Comparison of ENCODE assay signal across 8 cellular contexts in the genomic region with DNA sequence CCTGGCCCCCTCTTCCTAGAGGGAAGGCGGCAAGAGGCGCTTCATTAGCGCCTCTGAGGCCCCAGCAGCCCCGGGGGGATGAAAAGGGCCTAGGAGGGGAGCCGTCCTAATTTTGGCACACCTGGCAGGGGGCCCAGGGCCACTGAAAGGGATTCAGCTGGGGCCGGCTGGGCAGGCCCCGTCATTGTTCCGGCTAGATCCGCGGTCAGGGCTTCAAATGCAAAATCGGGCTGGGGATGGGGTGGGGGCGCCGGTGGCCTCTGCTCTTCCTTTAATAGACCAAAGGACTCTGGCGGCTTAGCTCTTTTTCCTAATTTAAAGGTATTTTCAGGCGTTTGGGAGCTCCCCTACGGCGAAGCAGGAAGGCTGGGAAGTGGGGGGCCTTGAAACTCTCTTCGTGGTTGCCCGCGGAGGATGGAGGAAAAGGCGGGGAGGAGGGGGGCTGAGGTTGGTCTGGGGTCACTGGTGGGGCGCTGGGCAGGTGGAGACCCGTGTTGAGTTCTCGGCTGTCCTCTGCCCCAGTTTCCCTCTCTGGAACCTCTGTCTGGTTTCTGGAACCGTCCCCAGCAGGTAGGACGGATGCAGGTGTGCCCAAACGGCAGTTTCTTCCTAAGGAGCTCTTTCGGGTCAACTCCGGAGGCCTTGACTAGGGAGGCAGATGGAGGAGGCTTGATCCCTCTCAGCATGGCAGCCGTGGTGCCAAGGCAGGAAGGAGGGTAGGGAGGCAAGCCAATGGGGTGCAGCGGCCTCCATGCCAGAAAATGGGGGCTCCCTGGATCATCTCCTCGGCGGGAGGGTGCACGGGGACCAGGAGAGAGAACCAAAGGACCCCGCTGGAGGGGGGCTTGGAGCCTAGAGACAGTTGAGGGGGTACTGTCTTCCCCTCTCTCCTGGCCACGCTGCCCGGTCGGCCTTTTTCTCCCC. TPM values are rescaled to one million over a fixed set of nuclear protein-coding genes. Genes with fewer than 3 reads are reported as not detected.
A peak's percentile ranks its signal among the peaks of the same experiment; 100 is the strongest.
DNase-seq lines count a peak whose midpoint lies in the region; ATAC-seq and TF ChIP-seq lines count a peak whose summit lies in the region.
"Not testable (repeated sequence)": the region's sequence is repeated elsewhere in the genome, so short reads cannot be mapped to it uniquely, and the experiment has no call there.

No MANE protein-coding gene starts in this region.

- H4K20me1 ChIP-seq in BLaER1; HCT116 (ENCODE audit: insufficient read depth): not testable (repeated sequence)

- peak overlapping the region; percentile 69 for H3K4me3 Mint-ChIP-seq in activated T-helper 1 cell treated with anti-CD3 and anti-CD28 coated beads, Interleukin-12 subunit alpha, Interleukin-12 subunit beta, Interleukin-2, Interleukin-4 antibody, amounts not matched to agents 30 ng/mL and 10 ng/mL and 1 ng/mL, durations not matched to agents 14 hours and 24 hours and 36 hours
- peak overlapping the region; percentile 57 for H3K4me3 Mint-ChIP-seq in natural killer cell treated with Interleukin-12 subunit alpha and Interleukin-12 subunit beta and Interleukin-15 and Interleukin-18, amount 100 ng/mL, for 72 hours

- ATAC-seq in HCT116: peak; percentile 56
- peak; percentile 25 to 47 for ATAC-seq in natural killer cell treated with Interleukin-12 subunit alpha and Interleukin-12 subunit beta and Interleukin-15 and Interleukin-18, amount 100 ng/mL, for 72 hours

- not testable (repeated sequence) for DNase-seq in HCT116 (ENCODE audit: low read depth, low spot score); activated T-helper 1 cell treated with anti-CD3 and anti-CD28 coated beads, Interleukin-12 subunit alpha, Interleukin-12 subunit beta, Interleukin-2, Interleukin-4 antibody, amounts not matched to agents 30 ng/mL and 10 ng/mL and 1 ng/mL, durations not matched to agents 14 hours and 24 hours and 36 hours (ENCODE audit: low spot score); natural killer cell treated with Interleukin-12 subunit alpha and Interleukin-12 subunit beta and Interleukin-15 and Interleukin-18, amount 100 ng/mL, for 72 hours (ENCODE audit: low spot score)
- DNase-seq in RPMI8226 (peak; percentile 82), dorsolateral prefrontal cortex (peak in 5 of 10 donors; percentile 19 to 47 (median 42)), iPS DF 19.7 (ENCODE audit: low read depth, low spot score) (peak; percentile 84)
- DNase-seq in stimulated activated CD4-positive, alpha-beta T cell treated with anti-CD3 and anti-CD28 coated beads, Interleukin-15, amount 100 ng/mL, for 24 hours: peak; percentile 7

- H3K4me3 ChIP-seq in BLaER1 (peak overlapping the region; percentile 57), HCT116 (replicated peaks in 1 of 2; ENCODE audit: low read depth in 1 of 2, low read length in 2 of 2) (peak overlapping the region; percentile 43 to 54), dorsolateral prefrontal cortex (peak overlapping the region; percentile 13 to 80 (median 67))

- not testable (repeated sequence) for H3K9me3 ChIP-seq in BLaER1; HCT116 (ENCODE audit: control insufficient read depth in 1 of 2, insufficient read depth in 1 of 2, low read depth in 1 of 2, low read length in 2 of 2)

- not testable (repeated sequence) for H3K36me3 ChIP-seq in BLaER1; HCT116 (ENCODE audit: control insufficient read depth in 1 of 2, insufficient read depth in 2 of 2, low read length in 2 of 2)

- H3K4me2 ChIP-seq in BLaER1 (peak overlapping the region; percentile 83), HCT116 (ENCODE audit: low read length) (peak overlapping the region; percentile 75)

- TF ChIP-seq CTCF in HCT116 (IDR thresholded peaks at IDR 0.05 in 2 of 3, conservative IDR thresholded peaks at IDR 0.05 in 1 of 3; ENCODE audit: borderline replicate concordance in 1 of 3, insufficient read depth in 1 of 3, low read depth in 2 of 3, low read length in 2 of 3); dorsolateral prefrontal cortex (IDR thresholded peaks at IDR 0.05 in 54 of 56, conservative IDR thresholded peaks at IDR 0.05 in 2 of 56; ENCODE audit: low read depth in 1 of 56, partially characterized antibody in 56 of 56): not testable (repeated sequence)

- POLR2A ChIA-PET in HCT116 (lab: Charles Lee): interaction anchor here (0.7 to 1.2 kb wide), 4 partner anchors 9 to 264 kb away, joined by 3 read pairs; no protein-coding TSS in a partner anchor

- not testable (repeated sequence) for H3K4me1 Mint-ChIP-seq in activated T-helper 1 cell treated with anti-CD3 and anti-CD28 coated beads, Interleukin-12 subunit alpha, Interleukin-12 subunit beta, Interleukin-2, Interleukin-4 antibody, amounts not matched to agents 30 ng/mL and 10 ng/mL and 1 ng/mL, durations not matched to agents 14 hours and 24 hours and 36 hours (ENCODE audit: low read depth)
- peaks cover 9 to 11% of the 10 kb centered on the region in 2 donors for H3K4me1 Mint-ChIP-seq in natural killer cell treated with Interleukin-12 subunit alpha and Interleukin-12 subunit beta and Interleukin-15 and Interleukin-18, amount 100 ng/mL, for 72 hours (ENCODE audit: low read depth in 2 of 2)

- peak overlapping the region; percentile 82 for H3K27ac Mint-ChIP-seq in activated T-helper 1 cell treated with anti-CD3 and anti-CD28 coated beads, Interleukin-12 subunit alpha, Interleukin-12 subunit beta, Interleukin-2, Interleukin-4 antibody, amounts not matched to agents 30 ng/mL and 10 ng/mL and 1 ng/mL, durations not matched to agents 14 hours and 24 hours and 36 hours
- peak overlapping the region; percentile 53 to 71 for H3K27ac Mint-ChIP-seq in natural killer cell treated with Interleukin-12 subunit alpha and Interleukin-12 subunit beta and Interleukin-15 and Interleukin-18, amount 100 ng/mL, for 72 hours

- H3K9ac ChIP-seq in BLaER1 (peak overlapping the region; percentile 73), HCT116 (ENCODE audit: low read length) (peak overlapping the region; percentile 56)

- not testable (repeated sequence) for H3K36me3 Mint-ChIP-seq in activated T-helper 1 cell treated with anti-CD3 and anti-CD28 coated beads, Interleukin-12 subunit alpha, Interleukin-12 subunit beta, Interleukin-2, Interleukin-4 antibody, amounts not matched to agents 30 ng/mL and 10 ng/mL and 1 ng/mL, durations not matched to agents 14 hours and 24 hours and 36 hours (ENCODE audit: low read depth); natural killer cell treated with Interleukin-12 subunit alpha and Interleukin-12 subunit beta and Interleukin-15 and Interleukin-18, amount 100 ng/mL, for 72 hours

- peak overlapping the region; percentile 90 for H2AFZ ChIP-seq in HCT116 (ENCODE audit: low read depth, low read length, poor library complexity, severe bottlenecking)

- TSS peak; percentile 79 for BruUV-seq in HCT116 (replicated peaks; lab: Mats Ljungman, UMichigan)

- intact Hi-C loops in HCT116 (cut with micrococcal nuclease); activated T-helper 1 cell treated with anti-CD3 and anti-CD28 coated beads, Interleukin-12 subunit alpha, Interleukin-12 subunit beta, Interleukin-2, Interleukin-4 antibody, amounts not matched to agents 30 ng/mL and 10 ng/mL and 1 ng/mL, durations not matched to agents 14 hours and 24 hours and 36 hours (cut with micrococcal nuclease): not testable (repeated sequence)
- intact Hi-C loops in dorsolateral prefrontal cortex (cut with DNase I): loop anchor here in 1 of 2 donors (5.0 kb wide), 1 partner anchor 41 kb away; the partner anchor contains the start of gene ADGRL1

- peaks cover 34% of the 10 kb centered on the region for H3K4me1 ChIP-seq in BLaER1
- H3K4me1 ChIP-seq in HCT116 (ENCODE audit: control insufficient read depth in 1 of 2, insufficient read depth in 2 of 2, low read length in 2 of 2): peaks cover 6 to 17% of the 10 kb centered on the region in 2 experiments; a peak in 3 of 4 replicates

- RAD21 ChIA-PET in HCT116 (lab: Charles Lee; ENCODE audit: low non-redundant PET in 1 of 2, low total read pairs in 2 of 2, uncharacterized antibody in 2 of 2, unreplicated experiment in 2 of 2): not testable (repeated sequence)

- TF ChIP-seq RAD21 in HCT116 (IDR thresholded peaks at IDR 0.05; ENCODE audit: low read depth): not testable (repeated sequence)

- CTCF ChIA-PET in HCT116 (lab: Charles Lee): interaction anchor here (0.8 to 0.9 kb wide), 2 partner anchors 27 to 158 kb away, joined by 4 read pairs; no protein-coding TSS in a partner anchor

- H3K9me3 Mint-ChIP-seq in activated T-helper 1 cell treated with anti-CD3 and anti-CD28 coated beads, Interleukin-12 subunit alpha, Interleukin-12 subunit beta, Interleukin-2, Interleukin-4 antibody, amounts not matched to agents 30 ng/mL and 10 ng/mL and 1 ng/mL, durations not matched to agents 14 hours and 24 hours and 36 hours; natural killer cell treated with Interleukin-12 subunit alpha and Interleukin-12 subunit beta and Interleukin-15 and Interleukin-18, amount 100 ng/mL, for 72 hours: not testable (repeated sequence)

- not testable (repeated sequence) for H3K9me2 ChIP-seq in HCT116 (ENCODE audit: insufficient read depth)

- H3K27ac ChIP-seq in BLaER1 (peak overlapping the region; percentile 87), HCT116 (ENCODE audit: low read depth, low read length) (peak overlapping the region; percentile 72), dorsolateral prefrontal cortex (peak overlapping the region in 57 of 59 donors; percentile 24 to 96 (median 81))

- H3K27me3 Mint-ChIP-seq in activated T-helper 1 cell treated with anti-CD3 and anti-CD28 coated beads, Interleukin-12 subunit alpha, Interleukin-12 subunit beta, Interleukin-2, Interleukin-4 antibody, amounts not matched to agents 30 ng/mL and 10 ng/mL and 1 ng/mL, durations not matched to agents 14 hours and 24 hours and 36 hours (ENCODE audit: insufficient read depth); natural killer cell treated with Interleukin-12 subunit alpha and Interleukin-12 subunit beta and Interleukin-15 and Interleukin-18, amount 100 ng/mL, for 72 hours: not testable (repeated sequence)

- not testable (repeated sequence) for H3K79me2 ChIP-seq in HCT116 (ENCODE audit: insufficient read depth, low read length)

- H3K27me3 ChIP-seq in BLaER1; HCT116 (ENCODE audit: insufficient read depth, low read length); dorsolateral prefrontal cortex: not testable (repeated sequence)

- TF ChIP-seq POLR2A in HCT116 (IDR thresholded peaks at IDR 0.05; ENCODE audit: borderline replicate concordance, extremely low read depth, insufficient read depth, insufficient read length): not testable (repeated sequence)

RNA-seq across cellular contexts. Expression of gene ADGRL1, which starts 41.8 kb away (rescaled TPM):
- total RNA-seq in HCT116 (2021; ENCODE audit: unreplicated experiment) (88.6 TPM), dorsolateral prefrontal cortex (100 to 1,000 TPM in 119 of 120 experiments, 10 to 100 TPM in 1; 90.1 to 295 (median 174) TPM)
- 47.2 and 54.8 TPM in 2 replicates for polyA plus RNA-seq in HCT116 (2012)
- 11.6 and 12.4 TPM in 2 replicates for total RNA-seq in activated T-helper 1 cell treated with anti-CD3 and anti-CD28 coated beads, Interleukin-12 subunit alpha, Interleukin-12 subunit beta, Interleukin-2, Interleukin-4 antibody, amounts not matched to agents 30 ng/mL and 10 ng/mL and 1 ng/mL, durations not matched to agents 14 hours and 24 hours and 36 hours
- 1 to 10 TPM; 6.5 to 8.2 TPM for total RNA-seq in natural killer cell treated with Interleukin-12 subunit alpha and Interleukin-12 subunit beta and Interleukin-15 and Interleukin-18, amount 100 ng/mL, for 72 hours
